8 cellular contexts compared by ENCODE assay signal in genomic region chr22:42688241-42688913, GRCh38. TPM values are rescaled to one million over a fixed set of nuclear protein-coding genes. Genes with fewer than 3 reads are reported as not detected.
DNase-seq lines count a peak whose midpoint lies in the region; ATAC-seq and TF ChIP-seq lines count a peak whose summit lies in the region.

No MANE protein-coding gene starts in this region.

- no peak overlapping the region for H3K27ac ChIP-seq in H9 (ENCODE audit: insufficient read length, low read depth, low read length)

- TF ChIP-seq CTCF in H9 (conservative IDR thresholded peaks at IDR 0.05), result no peak
- TF ChIP-seq CTCF in GM20000 (IDR thresholded peaks at IDR 0.05; ENCODE audit: extremely low read depth, missing control alignments), result no peak

- no peak overlapping the region for H3K18ac ChIP-seq in H9 (ENCODE audit: insufficient read length, low read depth, low read length)

- H2BK20ac ChIP-seq in H9 (ENCODE audit: low read depth, low read length, poor library complexity, severe bottlenecking), result no peak overlapping the region

- no peak overlapping the region for H3K4me3 Mint-ChIP-seq in H9

- no peak overlapping the region for H2BK12ac ChIP-seq in H9 (ENCODE audit: insufficient read length, low read depth, low read length)

- H4K20me1 ChIP-seq in H9 (ENCODE audit: control insufficient read depth, insufficient read depth, insufficient read length), result no peaks in the 10 kb centered on the region

- no peak overlapping the region for H4K5ac ChIP-seq in H9 (ENCODE audit: insufficient read length, low read depth, low read length)

- no peak overlapping the region for H2BK120ac ChIP-seq in H9 (ENCODE audit: low read depth, low read length, poor library complexity, severe bottlenecking)

- DNase-seq in H9 (peak; percentile 77), NCI-H82 treated with DMSO at 0.1 percent for 48 hours (lab: John Stamatoyannopoulos, UW; ENCODE audit: unreplicated experiment) (peak; percentile 21), epidermal melanocyte (ENCODE audit: insufficient read length, low spot score) (peak; percentile 83), midbrain (lab: John Stamatoyannopoulos, UW) (peak; percentile 31), GM20000 (ENCODE audit: low spot score) (no peak), RPMI8226 (no peak)
- DNase-seq in activated naive CD4-positive, alpha-beta T cell treated with Interleukin-2 at 50 U/mL for 16 hours, result no peak

- no peak overlapping the region for H2AFZ ChIP-seq in H9 (ENCODE audit: low read length)

- no peak overlapping the region for H3K23ac ChIP-seq in H9 (ENCODE audit: insufficient read length, low read depth, low read length)

- no peak overlapping the region for H2BK15ac ChIP-seq in H9 (ENCODE audit: low read depth, low read length)

- no peak overlapping the region for H3T11ph ChIP-seq in H9 (ENCODE audit: low read length)

- H2AK5ac ChIP-seq in H9 (ENCODE audit: insufficient read length, low read length), result no peak overlapping the region

- H3K27me3 Mint-ChIP-seq in H9 (ENCODE audit: low read depth), result no peaks in the 10 kb centered on the region

- H4K91ac ChIP-seq in H9 (ENCODE audit: insufficient read length, low read depth, low read length), result no peak overlapping the region

- no peak overlapping the region for H3K9ac ChIP-seq in H9 (ENCODE audit: extremely low read depth, insufficient read length, low read length)

- H3K27ac Mint-ChIP-seq in H9, result peak overlapping the region; percentile 60 to 93 (median 65); a peak in 4 of 7 replicates

- H3K56ac ChIP-seq in H9 (ENCODE audit: insufficient read length, low read depth, low read length), result no peak overlapping the region

- peaks cover 15 to 28% of the 10 kb centered on the region in 2 experiments for H3K4me1 Mint-ChIP-seq in H9

- no peaks in the 10 kb centered on the region for H3K9me3 Mint-ChIP-seq in H9

- H3K27me3 ChIP-seq in H9 (ENCODE audit: insufficient read depth, low read length), result no peaks in the 10 kb centered on the region

- no peak for ATAC-seq in HG03565 (IDR thresholded peaks at IDR 0.05; ENCODE audit: unreplicated experiment)

- H3K79me2 ChIP-seq in H9 (ENCODE audit: insufficient read depth, low read length), result no peaks in the 10 kb centered on the region

- no CpG with 5 or more reads among the region's 19 CpGs for WGBS in H9 (ENCODE audit: extremely low coverage, insufficient read length, low lambda C conversion rate)

- no peaks in the 10 kb centered on the region for H3K79me1 ChIP-seq in H9 (ENCODE audit: insufficient read depth, low read depth, low read length, poor library complexity, severe bottlenecking)

- H3K4me2 ChIP-seq in H9 (ENCODE audit: insufficient read depth, insufficient read length, low read length), result no peak overlapping the region

- no peak overlapping the region for H4K8ac ChIP-seq in H9 (replicated peaks; ENCODE audit: insufficient read length, low read depth, low read length)

- H3K4me1 ChIP-seq in H9 (ENCODE audit: insufficient read depth, low read length), result no peaks in the 10 kb centered on the region

- no peaks in the 10 kb centered on the region; a peak in 1 of 7 replicates for H3K36me3 Mint-ChIP-seq in H9 (ENCODE audit: insufficient read depth in 1 of 3, low read depth in 3 of 3)

- no peaks in the 10 kb centered on the region for H3K23me2 ChIP-seq in H9 (ENCODE audit: insufficient read length, low read depth, low read length, poor library complexity, severe bottlenecking)

- no peaks in the 10 kb centered on the region for H3K9me3 ChIP-seq in H9 (ENCODE audit: control insufficient read depth, low read depth, low read length)

- no peak overlapping the region for H3K14ac ChIP-seq in H9 (ENCODE audit: insufficient read depth, low read length)

- no peak overlapping the region for H2BK5ac ChIP-seq in H9 (ENCODE audit: insufficient read length, low read length)

- no peak overlapping the region for H3K4ac ChIP-seq in H9 (ENCODE audit: low read depth, low read length)

RNA-seq across cellular contexts. Expression of gene A4GALT, which starts 32.3 kb away (rescaled TPM):
- 3.4 and 4.8 TPM in 2 replicates for total RNA-seq in H9 (2021)

RNA-seq across cellular contexts. Expression of gene CYB5R3, which starts 39.2 kb away (rescaled TPM):
- total RNA-seq in H9 (2021), result 97.4 and 99.7 TPM in 2 replicates

RNA-seq across cellular contexts. Expression of gene ATP5MGL, which starts 48.0 kb away (rescaled TPM):
- 0.48 and 0.68 TPM in 2 replicates for total RNA-seq in H9 (2021)

Comparison
In these comparisons a context has a peak if more than half of its experiments do, and no peak if none do; other contexts are left out.
1. DNase-seq: peak in H9 (single experiment), NCI-H82 treated with DMSO at 0.1 percent for 48 hours (single experiment), epidermal melanocyte (single experiment) and midbrain (single experiment); none in GM20000 (single experiment), RPMI8226 (single experiment) and activated naive CD4-positive, alpha-beta T cell treated with Interleukin-2 at 50 U/mL for 16 hours (single experiment).